ENCODE assay signal across 2 cellular contexts in genomic region chr6:117547688-117548621, GRCh38.
TF ChIP-seq lines count a peak whose summit lies in the region.

No MANE protein-coding gene starts in this region.

TF ChIP-seq in IMR-90, 13 proteins besides CTCF, POLR2A, EP300 and RAD21 (continued from another document):
- peak; percentile 57 for TF ChIP-seq USF2 (IDR thresholded peaks at IDR 0.05; ENCODE audit: low read depth, low read length)

TF ChIP-seq in neural cell, 6 proteins besides CTCF, POLR2A, EP300 and RAD21:
- TF ChIP-seq, protein P1, sequence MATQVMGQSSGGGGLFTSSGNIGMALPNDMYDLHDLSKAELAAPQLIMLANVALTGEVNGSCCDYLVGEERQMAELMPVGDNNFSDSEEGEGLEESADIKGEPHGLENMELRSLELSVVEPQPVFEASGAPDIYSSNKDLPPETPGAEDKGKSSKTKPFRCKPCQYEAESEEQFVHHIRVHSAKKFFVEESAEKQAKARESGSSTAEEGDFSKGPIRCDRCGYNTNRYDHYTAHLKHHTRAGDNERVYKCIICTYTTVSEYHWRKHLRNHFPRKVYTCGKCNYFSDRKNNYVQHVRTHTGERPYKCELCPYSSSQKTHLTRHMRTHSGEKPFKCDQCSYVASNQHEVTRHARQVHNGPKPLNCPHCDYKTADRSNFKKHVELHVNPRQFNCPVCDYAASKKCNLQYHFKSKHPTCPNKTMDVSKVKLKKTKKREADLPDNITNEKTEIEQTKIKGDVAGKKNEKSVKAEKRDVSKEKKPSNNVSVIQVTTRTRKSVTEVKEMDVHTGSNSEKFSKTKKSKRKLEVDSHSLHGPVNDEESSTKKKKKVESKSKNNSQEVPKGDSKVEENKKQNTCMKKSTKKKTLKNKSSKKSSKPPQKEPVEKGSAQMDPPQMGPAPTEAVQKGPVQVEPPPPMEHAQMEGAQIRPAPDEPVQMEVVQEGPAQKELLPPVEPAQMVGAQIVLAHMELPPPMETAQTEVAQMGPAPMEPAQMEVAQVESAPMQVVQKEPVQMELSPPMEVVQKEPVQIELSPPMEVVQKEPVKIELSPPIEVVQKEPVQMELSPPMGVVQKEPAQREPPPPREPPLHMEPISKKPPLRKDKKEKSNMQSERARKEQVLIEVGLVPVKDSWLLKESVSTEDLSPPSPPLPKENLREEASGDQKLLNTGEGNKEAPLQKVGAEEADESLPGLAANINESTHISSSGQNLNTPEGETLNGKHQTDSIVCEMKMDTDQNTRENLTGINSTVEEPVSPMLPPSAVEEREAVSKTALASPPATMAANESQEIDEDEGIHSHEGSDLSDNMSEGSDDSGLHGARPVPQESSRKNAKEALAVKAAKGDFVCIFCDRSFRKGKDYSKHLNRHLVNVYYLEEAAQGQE (IDR thresholded peaks at IDR 0.05; ENCODE audit: borderline replicate concordance): no peak
- TF ChIP-seq MXI1 (conservative IDR thresholded peaks at IDR 0.05; ENCODE audit: poor library complexity, severe bottlenecking) (no peak), POLR2AphosphoS5 (IDR thresholded peaks at IDR 0.05) (no peak), SMC3 (conservative IDR thresholded peaks at IDR 0.05; ENCODE audit: poor library complexity) (no peak), TAF1 (IDR thresholded peaks at IDR 0.05; ENCODE audit: low read depth) (no peak), EZH2 (IDR thresholded peaks at IDR 0.05; ENCODE audit: borderline replicate concordance, insufficient read depth, low read length, poor library complexity, severe bottlenecking) (no peak)
